In the genomic region with DNA sequence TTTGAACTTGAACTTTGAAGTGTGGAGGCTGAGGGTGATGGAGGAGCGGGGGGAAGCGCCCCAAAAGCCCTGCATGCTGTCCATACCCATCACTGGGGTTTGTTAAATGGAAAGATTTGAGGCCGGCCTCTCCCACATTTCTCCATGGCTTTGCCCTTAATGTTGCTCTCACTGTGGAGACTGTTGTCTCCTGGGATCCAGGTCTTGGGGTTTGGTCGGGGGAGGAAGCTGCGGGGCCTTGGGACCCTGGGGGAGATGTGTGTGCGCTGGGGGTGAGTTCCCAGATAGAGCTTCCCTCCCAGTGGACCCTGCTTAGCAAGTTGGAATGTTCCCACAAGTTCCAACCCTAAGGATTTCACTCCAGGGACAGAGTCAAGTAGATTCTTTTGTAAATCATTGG, we compare ENCODE assay signal across 20 cellular contexts. TPM values are rescaled to one million over a fixed set of nuclear protein-coding genes. Genes with fewer than 3 reads are reported as not detected.
"Had no signal": no experiment of that assay in that cellular context is flagged by ENCODE, and none has a peak within 500 bp of the region (broad histone marks: within the 10 kb centered on the region; RNA-seq: fewer than 3 reads in every experiment).

No MANE protein-coding gene starts in this region.

- H3K36me3 ChIP-seq: brain microvascular endothelial cell, pancreas, sigmoid colon, uterus had no signal

- ATAC-seq: esophagus mucosa, left lobe of liver, pancreas had no signal

- H3K4me3 ChIP-seq: pancreas, sigmoid colon, tibial nerve, uterus had no signal

- H3K27ac ChIP-seq: brain microvascular endothelial cell, pancreas, sigmoid colon, uterus, WERI-Rb-1 had no signal

- H3K9me3 ChIP-seq: pancreas, sigmoid colon, tibial nerve, uterus had no signal

- H3K9me3 Mint-ChIP-seq: naive B cell had no signal

- DNase-seq: activated CD4-positive, alpha-beta T cell treated with anti-CD3 and anti-CD28 coated beads for 48 hours; activated naive CD4-positive, alpha-beta T cell treated with anti-CD3 and anti-CD28 coated beads, Interleukin-2, amount 50 U/mL, for 16 hours; anterior cingulate cortex; brain microvascular endothelial cell; cerebellar nuclear complex; mammary epithelial cell; naive B cell; pancreas; sigmoid colon; stimulated activated CD4-positive, alpha-beta T cell treated with anti-CD3 and anti-CD28 coated beads, Interleukin-12 subunit alpha, Interleukin-12 subunit beta, amount 100 ng/mL, for 4 hours; stimulated activated CD4-positive, alpha-beta T cell treated with anti-CD3 and anti-CD28 coated beads, Interleukin-2, amount 100 ng/mL, for 24 hours; T-helper 1 cell; T1000; uterus; WERI-Rb-1 had no signal

- H3K27me3 ChIP-seq: brain microvascular endothelial cell, pancreas, sigmoid colon, tibial nerve, uterus had no signal

- H3K27me3 Mint-ChIP-seq: naive B cell had no signal

RNA-seq across cellular contexts. Expression of gene LRTM2, which starts 28.0 kb away (rescaled TPM):
- total RNA-seq: esophagus mucosa, left lobe of liver, mammary epithelial cell, pancreas, SK-MEL-5, tibial nerve, uterus had no signal
- polyA plus RNA-seq: keratinocyte, mammary epithelial cell, pancreas had no signal
